Comparison of ENCODE assay signal across 22 cellular contexts in the genomic region with DNA sequence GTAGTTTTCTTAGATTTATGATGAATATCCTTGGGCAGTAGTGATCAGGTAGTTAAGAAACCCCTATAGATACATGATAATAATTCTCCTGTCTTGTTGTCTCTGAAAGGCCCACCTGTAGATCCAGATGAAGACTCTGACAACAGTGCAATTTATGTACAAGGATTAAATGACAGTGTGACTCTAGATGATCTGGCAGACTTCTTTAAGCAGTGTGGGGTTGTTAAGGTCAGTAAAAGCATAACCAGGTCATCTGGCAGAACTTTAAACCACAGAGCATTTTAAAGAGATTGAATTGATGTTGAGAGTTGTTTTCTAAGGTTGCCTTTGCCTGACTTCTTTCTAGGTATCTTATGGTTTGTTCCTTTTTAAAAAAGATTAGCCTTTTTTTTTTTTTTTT. TPM values are rescaled to one million over a fixed set of nuclear protein-coding genes. Genes with fewer than 3 reads are reported as not detected.
DNase-seq lines count a peak whose midpoint lies in the region; ATAC-seq and TF ChIP-seq lines count a peak whose summit lies in the region.
"Had no signal": no experiment of that assay in that cellular context is flagged by ENCODE, and none has a peak within 500 bp of the region (broad histone marks: within the 10 kb centered on the region; RNA-seq: fewer than 3 reads in every experiment).

No MANE protein-coding gene starts in this region.

- H3K4me1 ChIP-seq in psoas muscle: peaks cover 37% of the 10 kb centered on the region
- H3K4me1 ChIP-seq: BE2C, HAP-1 had no signal

- no peaks in the 10 kb centered on the region for H3K9me3 Mint-ChIP-seq in activated naive CD8-positive, alpha-beta T cell treated with anti-CD3 and anti-CD28 coated beads, Interleukin-2, amount 50 U/mL, for 24 hours
- H3K9me3 Mint-ChIP-seq in activated naive CD8-positive, alpha-beta T cell treated with anti-CD3 and anti-CD28 coated beads for 36 hours: no peaks in the 10 kb centered on the region
- H3K9me3 Mint-ChIP-seq: CD4-positive, CD25-positive, alpha-beta regulatory T cell; CD8-positive, alpha-beta memory T cell had no signal

- no peak for DNase-seq in activated naive CD8-positive, alpha-beta T cell treated with anti-CD3 and anti-CD28 coated beads, Interleukin-2, amount 50 U/mL, for 24 hours
- no peak for DNase-seq in activated naive CD8-positive, alpha-beta T cell treated with anti-CD3 and anti-CD28 coated beads for 36 hours
- DNase-seq in T-helper 17 cell (no peak), psoas muscle (no peak), cerebellar cortex (ENCODE audit: low spot score) (no peak), lower leg skin (ENCODE audit: low spot score in 2 of 2) (no peak)
- DNase-seq: BE2C; C1 segment of cervical spinal cord; CD4-positive, CD25-positive, alpha-beta regulatory T cell; CD8-positive, alpha-beta memory T cell; COR-L47; DMS 273 treated with DMSO at 0.1 percent for 48 hours; DMS53; DND-41; EL; GM23248; IMR-90 had no signal

- H3K36me3 ChIP-seq in psoas muscle (ENCODE audit: insufficient read depth in 1 of 2, low read depth in 1 of 2): peaks cover 26 to 100% of the 10 kb centered on the region in 2 donors

- H3K27ac ChIP-seq in psoas muscle: peak overlapping the region; percentile 52
- H3K27ac ChIP-seq: GM23248 had no signal

- peaks cover 85% of the 10 kb centered on the region for H3K36me3 Mint-ChIP-seq in activated naive CD8-positive, alpha-beta T cell treated with anti-CD3 and anti-CD28 coated beads, Interleukin-2, amount 50 U/mL, for 24 hours (ENCODE audit: low read depth)
- H3K36me3 Mint-ChIP-seq in activated naive CD8-positive, alpha-beta T cell treated with anti-CD3 and anti-CD28 coated beads for 36 hours: peaks cover 44% of the 10 kb centered on the region
- H3K36me3 Mint-ChIP-seq in T-helper 17 cell (ENCODE audit: low read depth): peaks cover 5% of the 10 kb centered on the region

- no peaks in the 10 kb centered on the region for H3K9me3 ChIP-seq in T-helper 17 cell (ENCODE audit: control insufficient read depth, low read length, poor library complexity, severe bottlenecking)
- H3K9me3 ChIP-seq in psoas muscle: no peaks in the 10 kb centered on the region
- H3K9me3 ChIP-seq: BE2C, HAP-1 had no signal

- no peaks in the 10 kb centered on the region for H3K27me3 Mint-ChIP-seq in activated naive CD8-positive, alpha-beta T cell treated with anti-CD3 and anti-CD28 coated beads, Interleukin-2, amount 50 U/mL, for 24 hours
- no peaks in the 10 kb centered on the region for H3K27me3 Mint-ChIP-seq in activated naive CD8-positive, alpha-beta T cell treated with anti-CD3 and anti-CD28 coated beads for 36 hours
- H3K27me3 Mint-ChIP-seq in T-helper 17 cell: no peaks in the 10 kb centered on the region
- H3K27me3 Mint-ChIP-seq: CD4-positive, CD25-positive, alpha-beta regulatory T cell; CD8-positive, alpha-beta memory T cell had no signal

- no peak for ATAC-seq in activated naive CD8-positive, alpha-beta T cell treated with anti-CD3 and anti-CD28 coated beads, Interleukin-2, amount 50 U/mL, for 24 hours
- ATAC-seq in T-helper 17 cell (no peak), psoas muscle (peak; percentile 48 to 79 (median 72)), GM21367 (IDR thresholded peaks at IDR 0.05; ENCODE audit: unreplicated experiment) (no peak)
- ATAC-seq: GM12878 had no signal

- H3K4me3 Mint-ChIP-seq in activated naive CD8-positive, alpha-beta T cell treated with anti-CD3 and anti-CD28 coated beads, Interleukin-2, amount 50 U/mL, for 24 hours: no peak overlapping the region
- no peak overlapping the region for H3K4me3 Mint-ChIP-seq in activated naive CD8-positive, alpha-beta T cell treated with anti-CD3 and anti-CD28 coated beads for 36 hours
- H3K4me3 Mint-ChIP-seq in T-helper 17 cell: no peak overlapping the region
- H3K4me3 Mint-ChIP-seq: CD4-positive, CD25-positive, alpha-beta regulatory T cell; CD8-positive, alpha-beta memory T cell had no signal

- peak overlapping the region; percentile 18 for H3K27ac Mint-ChIP-seq in activated naive CD8-positive, alpha-beta T cell treated with anti-CD3 and anti-CD28 coated beads, Interleukin-2, amount 50 U/mL, for 24 hours
- no peak overlapping the region for H3K27ac Mint-ChIP-seq in activated naive CD8-positive, alpha-beta T cell treated with anti-CD3 and anti-CD28 coated beads for 36 hours
- peak overlapping the region; percentile 29 for H3K27ac Mint-ChIP-seq in T-helper 17 cell
- H3K27ac Mint-ChIP-seq: CD4-positive, CD25-positive, alpha-beta regulatory T cell had no signal

- no peak for TF ChIP-seq CTCF in psoas muscle (IDR thresholded peaks at IDR 0.05)
- no peak for TF ChIP-seq CTCF in lower leg skin (IDR thresholded peaks at IDR 0.05)

- H3K4me3 ChIP-seq in psoas muscle: no peak overlapping the region
- no peak overlapping the region for H3K4me3 ChIP-seq in lower leg skin (ENCODE audit: low read depth, poor library complexity, severe bottlenecking)
- H3K4me3 ChIP-seq: GM12878, GM23248, HAP-1 had no signal

- intact Hi-C loops in psoas muscle (cut with DNase I): no loop called here
- intact Hi-C loops in lower leg skin (cut with DNase I; ENCODE audit: low total_unique reads): no loop called here

- no peaks in the 10 kb centered on the region for H3K27me3 ChIP-seq in psoas muscle (ENCODE audit: insufficient read depth in 3 of 3, low read length in 2 of 3)
- H3K27me3 ChIP-seq: BE2C had no signal

- H3K4me1 Mint-ChIP-seq in activated naive CD8-positive, alpha-beta T cell treated with anti-CD3 and anti-CD28 coated beads, Interleukin-2, amount 50 U/mL, for 24 hours: peaks cover under 1% of the 10 kb centered on the region
- H3K4me1 Mint-ChIP-seq in activated naive CD8-positive, alpha-beta T cell treated with anti-CD3 and anti-CD28 coated beads for 36 hours: peaks cover 13% of the 10 kb centered on the region
- H3K4me1 Mint-ChIP-seq in T-helper 17 cell: peaks cover 11% of the 10 kb centered on the region

- TF ChIP-seq POLR2A in lower leg skin (IDR thresholded peaks at IDR 0.05): no peak

RNA-seq across cellular contexts. Expression of gene GAS2L1, which starts 14.1 kb away (rescaled TPM):
- 1 to 10 TPM; 1.1 to 1.4 TPM for total RNA-seq in activated naive CD8-positive, alpha-beta T cell treated with anti-CD3 and anti-CD28 coated beads for 36 hours
- total RNA-seq in T-helper 17 cell (10 to 100 TPM in 1 of 2 donors, 1 to 10 TPM in 1; 2.5 to 32.6 TPM), psoas muscle (1 to 10 TPM; 4.6 to 7.1 (median 5.7) TPM), lower leg skin (10 to 100 TPM; 58.0 to 75.0 (median 67.8) TPM)
- polyA plus RNA-seq in psoas muscle: 10 to 100 TPM in 1 of 3 donors, 1 to 10 TPM in 2; 5.0 to 19.8 (median 5.1) TPM

RNA-seq across cellular contexts. Expression of gene RASL10A, which starts 23.1 kb away (rescaled TPM):
- under 1 TPM in 1 of 2 experiments, not detected in 1; 0.58 TPM for total RNA-seq in activated naive CD8-positive, alpha-beta T cell treated with anti-CD3 and anti-CD28 coated beads for 36 hours
- total RNA-seq in T-helper 17 cell (under 1 TPM in 1 of 2 donors, not detected in 1; 0.92 TPM), psoas muscle (1 to 10 TPM in 2 of 4 donors, under 1 TPM in 2; 0.61 to 1.2 (median 0.95) TPM), lower leg skin (1 to 10 TPM in 2 of 4 donors, under 1 TPM in 2; 0.17 to 2.9 (median 0.80) TPM)
- 1 to 10 TPM in 1 of 3 donors, under 1 TPM in 2; 0.32 to 3.3 (median 0.80) TPM for polyA plus RNA-seq in psoas muscle
- total RNA-seq: A172; CD4-positive, CD25-positive, alpha-beta regulatory T cell; CD8-positive, alpha-beta memory T cell; GM23248; H4; IMR-90 had no signal
- polyA plus RNA-seq: CD4-positive, CD25-positive, alpha-beta regulatory T cell; CD8-positive, alpha-beta memory T cell had no signal

RNA-seq across cellular contexts. Expression of gene EWSR1, which starts 24.3 kb away (rescaled TPM):
- total RNA-seq in activated naive CD8-positive, alpha-beta T cell treated with anti-CD3 and anti-CD28 coated beads for 36 hours: 100 to 1,000 TPM; 369 to 377 TPM
- 100 to 1,000 TPM; 323 to 335 TPM for total RNA-seq in T-helper 17 cell
- total RNA-seq in psoas muscle: 100 to 1,000 TPM in 3 of 4 donors, 10 to 100 TPM in 1; 78.5 to 230 (median 156) TPM
- polyA plus RNA-seq in psoas muscle: 100 to 1,000 TPM; 108 to 152 (median 127) TPM
- total RNA-seq in lower leg skin: 100 to 1,000 TPM; 128 to 169 (median 149) TPM

RNA-seq across cellular contexts. Expression of gene RHBDD3, which starts 24.6 kb away (rescaled TPM):
- 10 to 100 TPM; 32.4 to 33.1 TPM for total RNA-seq in activated naive CD8-positive, alpha-beta T cell treated with anti-CD3 and anti-CD28 coated beads for 36 hours
- total RNA-seq in T-helper 17 cell: 10 to 100 TPM; 11.3 to 15.9 TPM
- total RNA-seq in psoas muscle: 10 to 100 TPM; 10.6 to 26.7 (median 16.2) TPM
- polyA plus RNA-seq in psoas muscle: 10 to 100 TPM; 20.3 to 36.5 (median 32.4) TPM
- 10 to 100 TPM in 3 of 4 donors, 1 to 10 TPM in 1; 8.9 to 24.1 (median 20.5) TPM for total RNA-seq in lower leg skin

Comparison
In these comparisons a context has a peak if more than half of its experiments do, and no peak if none do; other contexts are left out.
1. ATAC-seq: peak in psoas muscle (4 of 4); none in activated naive CD8-positive, alpha-beta T cell treated with anti-CD3 and anti-CD28 coated beads, Interleukin-2, amount 50 U/mL, for 24 hours (single experiment), T-helper 17 cell (single experiment) and GM21367 (single experiment).